ENCODE assay signal across 19 cellular contexts in the genomic region with DNA sequence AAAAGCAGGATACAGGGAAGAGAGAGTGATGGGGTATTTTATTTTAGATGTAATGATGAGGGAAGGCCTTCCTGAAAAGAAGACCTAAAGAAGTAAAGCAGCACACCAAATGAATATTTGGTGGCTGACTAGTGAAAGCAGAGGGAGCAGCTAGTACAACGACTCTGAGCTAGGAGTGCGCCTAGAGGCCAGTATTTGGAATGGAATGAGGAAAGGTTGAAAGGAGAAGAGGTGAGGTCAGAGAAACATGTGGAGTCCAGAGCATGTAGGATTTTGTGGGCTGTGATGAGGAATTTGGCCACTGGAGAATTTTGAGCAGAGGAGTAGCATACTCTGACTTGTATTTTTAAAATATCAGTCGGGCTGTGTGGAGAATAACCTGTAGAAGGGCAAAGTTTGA. TPM values are rescaled to one million over a fixed set of nuclear protein-coding genes. Genes with fewer than 3 reads are reported as not detected.
DNase-seq lines count a peak whose midpoint lies in the region; ATAC-seq and TF ChIP-seq lines count a peak whose summit lies in the region.
"Had no signal": no experiment of that assay in that cellular context is flagged by ENCODE, and none has a peak within 500 bp of the region (broad histone marks: within the 10 kb centered on the region; RNA-seq: fewer than 3 reads in every experiment).

No MANE protein-coding gene starts in this region.

- peak; percentile 66; the same call in 2 of the 3 replicates for ATAC-seq in RWPE2 (ENCODE audit: low read depth)

- H3K27ac ChIP-seq in RWPE2 (ENCODE audit: poor library complexity, severe bottlenecking) (no peak overlapping the region), SJCRH30 (no peak overlapping the region)
- H3K27ac ChIP-seq: C4-2B, cardiac muscle cell, dorsolateral prefrontal cortex, prostate gland, SJSA1, skin epidermis, tibial nerve had no signal

- H3K4me3 ChIP-seq in RWPE2 (ENCODE audit: severe bottlenecking) (no peak overlapping the region), fibroblast of villous mesenchyme (ENCODE audit: low read depth, low read length) (no peak overlapping the region), SJCRH30 (no peak overlapping the region)
- H3K4me3 ChIP-seq: cardiac muscle cell, dorsolateral prefrontal cortex, prostate gland, SJSA1, skin epidermis, tibial nerve had no signal

- no peaks in the 10 kb centered on the region for H3K27me3 ChIP-seq in RWPE2 (ENCODE audit: insufficient read depth, poor library complexity, severe bottlenecking)
- no peaks in the 10 kb centered on the region for H3K27me3 ChIP-seq in SJCRH30
- H3K27me3 ChIP-seq: cardiac muscle cell, dorsolateral prefrontal cortex, SJSA1, tibial nerve had no signal

- H3K36me3 ChIP-seq in RWPE2 (ENCODE audit: low read depth): no peaks in the 10 kb centered on the region
- no peaks in the 10 kb centered on the region for H3K36me3 ChIP-seq in SJCRH30
- H3K36me3 ChIP-seq: cardiac muscle cell, prostate gland, SJSA1, tibial nerve had no signal

- H3K4me1 ChIP-seq in RWPE2 (ENCODE audit: insufficient read depth, poor library complexity, severe bottlenecking) (no peaks in the 10 kb centered on the region), SJCRH30 (no peaks in the 10 kb centered on the region)
- H3K4me1 ChIP-seq: prostate gland, SJSA1, tibial nerve had no signal

- TF ChIP-seq CTCF in RWPE2 (IDR thresholded peaks at IDR 0.05; ENCODE audit: poor library complexity, severe bottlenecking) (no peak), fibroblast of villous mesenchyme (IDR thresholded peaks at IDR 0.05; ENCODE audit: insufficient read depth, low read depth, low read length) (no peak)

- H3K9me3 ChIP-seq in RWPE2 (ENCODE audit: severe bottlenecking): no peaks in the 10 kb centered on the region
- no peaks in the 10 kb centered on the region for H3K9me3 ChIP-seq in SJCRH30 (replicated peaks)
- H3K9me3 ChIP-seq: prostate gland, SJSA1, tibial nerve had no signal

- DNase-seq in GM03348 (ENCODE audit: low spot score) (peak; percentile 37), RWPE2 (ENCODE audit: low spot score) (no peak), fibroblast of villous mesenchyme (ENCODE audit: low read depth) (peak; percentile 48), NCI-H2081 treated with DMSO at 0.1 percent for 48 hours (lab: John Stamatoyannopoulos, UW) (no peak), SJCRH30 (no peak), NCI-H345 treated with DMSO at 0.1 percent for 48 hours (lab: John Stamatoyannopoulos, UW; ENCODE audit: unreplicated experiment) (no peak), NCI-H69 (lab: John Stamatoyannopoulos, UW) (no peak)
- DNase-seq: activated CD4-positive, alpha-beta T cell treated with anti-CD3 and anti-CD28 coated beads for 48 hours; activated effector memory CD4-positive, alpha-beta T cell treated with anti-CD3 and anti-CD28 coated beads, Interleukin-2, amount 50 U/mL, for 16 hours; dorsolateral prefrontal cortex; erythroblast; NCI-H187; NCI-H2227 treated with DMSO at 0.1 percent for 48 hours had no signal

RNA-seq across cellular contexts. Expression of gene RPL5, which starts 11.8 kb away (rescaled TPM):
- total RNA-seq in fibroblast of villous mesenchyme: 920 and 947 TPM in 2 replicates
- total RNA-seq in SJCRH30 (2014; rRNA removed; shearing (Covaris generic)): 3,395 and 3,707 TPM in 2 replicates

RNA-seq across cellular contexts. Expression of gene EVI5, which starts 35.1 kb away (rescaled TPM):
- total RNA-seq in fibroblast of villous mesenchyme: 58.7 and 69.6 TPM in 2 replicates
- 22.4 and 31.6 TPM in 2 replicates for total RNA-seq in SJCRH30 (2014; rRNA removed; shearing (Covaris generic))

Comparison
In these comparisons a context has a peak if more than half of its experiments do, and no peak if none do; other contexts are left out.
1. DNase-seq: peak in GM03348 (single experiment) and fibroblast of villous mesenchyme (single experiment); none in RWPE2 (single experiment), NCI-H2081 treated with DMSO at 0.1 percent for 48 hours (single experiment), SJCRH30 (0 of 2), NCI-H345 treated with DMSO at 0.1 percent for 48 hours (single experiment) and NCI-H69 (single experiment).